In genomic region chr5:181167814-181168488, GRCh38 we compare ENCODE assay signal across 1 cellular context.
TF ChIP-seq lines count a peak whose summit lies in the region.

No MANE protein-coding gene starts in this region.

TF ChIP-seq in IMR-90, 13 proteins besides CTCF, POLR2A, EP300 and RAD21:
- no peak for TF ChIP-seq CEBPB (IDR thresholded peaks at IDR 0.05; ENCODE audit: low read depth, low read length)
- no peak for TF ChIP-seq CHD1 (IDR thresholded peaks at IDR 0.05; ENCODE audit: low read depth, low read length)
- no peak for TF ChIP-seq RCOR1 (IDR thresholded peaks at IDR 0.05; ENCODE audit: insufficient replicate concordance, low read length)
- no peak for TF ChIP-seq FOS (IDR thresholded peaks at IDR 0.05; ENCODE audit: low read depth, low read length)
- TF ChIP-seq NFE2L2 (IDR thresholded peaks at IDR 0.05; ENCODE audit: low read depth, low read length), result no peak
- no peak for TF ChIP-seq SMC3 (IDR thresholded peaks at IDR 0.05; ENCODE audit: low read depth, low read length)
- TF ChIP-seq MXI1 (IDR thresholded peaks at IDR 0.05; ENCODE audit: borderline replicate concordance, low read depth, low read length), result no peak
- no peak for TF ChIP-seq MAZ (IDR thresholded peaks at IDR 0.05; ENCODE audit: borderline replicate concordance, low read depth, low read length)
- TF ChIP-seq ELK1 (IDR thresholded peaks at IDR 0.05; ENCODE audit: borderline replicate concordance, low read depth, low read length), result no peak
- TF ChIP-seq BHLHE40 (IDR thresholded peaks at IDR 0.05; ENCODE audit: low read depth, low read length), result no peak
- TF ChIP-seq USF2 (IDR thresholded peaks at IDR 0.05; ENCODE audit: low read depth, low read length), result no peak
- TF ChIP-seq MAFK (IDR thresholded peaks at IDR 0.05; ENCODE audit: low read depth, low read length), result no peak
- no peak for TF ChIP-seq RFX5 (IDR thresholded peaks at IDR 0.05; ENCODE audit: low read depth, low read length)
